9 cellular contexts compared by ENCODE assay signal in the genomic region with DNA sequence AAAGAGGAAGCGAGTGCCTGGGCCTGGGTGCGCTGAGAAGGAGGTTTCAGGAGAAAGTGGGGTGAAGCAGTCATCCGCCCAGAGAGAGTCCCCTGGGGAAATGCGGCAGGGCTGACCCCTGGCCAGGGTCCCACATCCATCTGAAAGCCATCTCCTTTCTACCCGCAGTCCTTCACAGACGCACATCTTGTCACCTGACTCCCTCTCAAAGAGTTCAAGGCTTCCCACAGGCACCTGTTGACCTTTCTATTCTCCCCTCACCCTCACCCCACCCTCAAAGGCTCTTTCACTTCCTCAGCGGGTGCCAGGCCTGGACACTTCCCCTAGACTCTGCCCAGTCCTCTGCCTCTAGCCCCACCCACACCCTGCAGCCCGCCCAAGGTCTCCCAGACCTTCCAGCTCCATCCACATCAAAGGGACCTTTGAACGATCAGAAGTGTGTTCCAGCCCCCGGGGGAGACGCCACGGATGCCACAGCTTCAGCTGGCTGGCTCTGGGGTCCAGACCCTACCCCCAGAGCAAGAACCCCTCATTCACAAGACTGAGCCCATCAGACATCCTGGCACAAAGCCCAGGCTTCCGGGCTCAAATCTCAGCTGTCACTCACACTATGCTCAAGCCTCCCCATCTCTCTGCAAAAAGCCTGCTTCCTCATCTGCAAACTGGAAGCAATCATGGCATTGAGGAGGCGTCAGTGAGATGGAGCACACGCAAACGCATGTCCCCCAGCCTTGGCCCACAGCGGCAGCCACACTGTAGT. TPM values are rescaled to one million over a fixed set of nuclear protein-coding genes. Genes with fewer than 3 reads are reported as not detected.
DNase-seq lines count a peak whose midpoint lies in the region; ATAC-seq lines count a peak whose summit lies in the region.
"Had no signal": no experiment of that assay in that cellular context is flagged by ENCODE, and none has a peak within 500 bp of the region (broad histone marks: within the 10 kb centered on the region; RNA-seq: fewer than 3 reads in every experiment).

No MANE protein-coding gene starts in this region.

- peaks cover 22% of the 10 kb centered on the region for H3K36me3 Mint-ChIP-seq in T-helper 2 cell treated with Interferon-gamma antibody and Interleukin-4, amounts not matched to agents 5 μg/mL and 100 μg/mL, for 36 hours (ENCODE audit: low read depth)

- ATAC-seq in GM19372 (IDR thresholded peaks at IDR 0.05; ENCODE audit: low read depth, unreplicated experiment) (peak; percentile 53), HG03280 (IDR thresholded peaks at IDR 0.05; ENCODE audit: unreplicated experiment) (peak; percentile 57)

- H3K4me3 Mint-ChIP-seq in T-helper 2 cell treated with Interferon-gamma antibody and Interleukin-4, amounts not matched to agents 5 μg/mL and 100 μg/mL, for 36 hours = peak overlapping the region; percentile 90

- H3K9me3 Mint-ChIP-seq in T-helper 2 cell treated with Interferon-gamma antibody and Interleukin-4, amounts not matched to agents 5 μg/mL and 100 μg/mL, for 36 hours = no peaks in the 10 kb centered on the region

- DNase-seq in COLO829 (ENCODE audit: low spot score) = peak; percentile 74
- peak; percentile 33 for DNase-seq in T-helper 2 cell treated with Interferon-gamma antibody and Interleukin-4, amounts not matched to agents 5 μg/mL and 100 μg/mL, for 36 hours (ENCODE audit: low spot score)
- peak; percentile 61 for DNase-seq in epidermal melanocyte (ENCODE audit: insufficient read length, low spot score)
- DNase-seq in putamen (ENCODE audit: low spot score) = peak; percentile 34
- DNase-seq in A172 (ENCODE audit: low spot score) = no peak
- no peak for DNase-seq in NCI-H82 (lab: John Stamatoyannopoulos, UW)

- no peaks in the 10 kb centered on the region for H3K27me3 Mint-ChIP-seq in T-helper 2 cell treated with Interferon-gamma antibody and Interleukin-4, amounts not matched to agents 5 μg/mL and 100 μg/mL, for 36 hours (ENCODE audit: low read depth)

- H3K4me1 Mint-ChIP-seq in T-helper 2 cell treated with Interferon-gamma antibody and Interleukin-4, amounts not matched to agents 5 μg/mL and 100 μg/mL, for 36 hours (ENCODE audit: low read depth) = peaks cover 32% of the 10 kb centered on the region

- H3K27ac Mint-ChIP-seq in T-helper 2 cell treated with Interferon-gamma antibody and Interleukin-4, amounts not matched to agents 5 μg/mL and 100 μg/mL, for 36 hours = peak overlapping the region; percentile 92

RNA-seq across cellular contexts. Expression of a gene that starts 2.1 kb away (rescaled TPM):
- 228 and 320 TPM in 2 replicates for total RNA-seq in A172 (2014; rRNA removed; shearing (Covaris generic))

RNA-seq across cellular contexts. Expression of a gene that starts 14.3 kb away (rescaled TPM):
- 0.36 and 0.64 TPM in 2 replicates for total RNA-seq in A172 (2014; rRNA removed; shearing (Covaris generic))
- total RNA-seq: NCI-H460 had no signal

RNA-seq across cellular contexts. Expression of a gene that starts 23.9 kb away (rescaled TPM):
- total RNA-seq in A172 (2014; rRNA removed; shearing (Covaris generic)) = 81.4 and 102 TPM in 2 replicates

RNA-seq across cellular contexts. Expression of a gene that starts 27.2 kb away (rescaled TPM):
- 37.0 and 41.4 TPM in 2 replicates for total RNA-seq in A172 (2014; rRNA removed; shearing (Covaris generic))

RNA-seq across cellular contexts. Expression of a gene that starts 37.6 kb away (rescaled TPM):
- total RNA-seq in A172 (2014; rRNA removed; shearing (Covaris generic)) = 152 and 196 TPM in 2 replicates

Comparison
In these comparisons a context has a peak if more than half of its experiments do, and no peak if none do; other contexts are left out.
1. DNase-seq: peak in COLO829 (single experiment), T-helper 2 cell treated with Interferon-gamma antibody and Interleukin-4, amounts not matched to agents 5 μg/mL and 100 μg/mL, for 36 hours (single experiment), epidermal melanocyte (single experiment) and putamen (single experiment); none in A172 (single experiment) and NCI-H82 (single experiment).